ENCODE assay signal across 1 cellular context in the genomic region with DNA sequence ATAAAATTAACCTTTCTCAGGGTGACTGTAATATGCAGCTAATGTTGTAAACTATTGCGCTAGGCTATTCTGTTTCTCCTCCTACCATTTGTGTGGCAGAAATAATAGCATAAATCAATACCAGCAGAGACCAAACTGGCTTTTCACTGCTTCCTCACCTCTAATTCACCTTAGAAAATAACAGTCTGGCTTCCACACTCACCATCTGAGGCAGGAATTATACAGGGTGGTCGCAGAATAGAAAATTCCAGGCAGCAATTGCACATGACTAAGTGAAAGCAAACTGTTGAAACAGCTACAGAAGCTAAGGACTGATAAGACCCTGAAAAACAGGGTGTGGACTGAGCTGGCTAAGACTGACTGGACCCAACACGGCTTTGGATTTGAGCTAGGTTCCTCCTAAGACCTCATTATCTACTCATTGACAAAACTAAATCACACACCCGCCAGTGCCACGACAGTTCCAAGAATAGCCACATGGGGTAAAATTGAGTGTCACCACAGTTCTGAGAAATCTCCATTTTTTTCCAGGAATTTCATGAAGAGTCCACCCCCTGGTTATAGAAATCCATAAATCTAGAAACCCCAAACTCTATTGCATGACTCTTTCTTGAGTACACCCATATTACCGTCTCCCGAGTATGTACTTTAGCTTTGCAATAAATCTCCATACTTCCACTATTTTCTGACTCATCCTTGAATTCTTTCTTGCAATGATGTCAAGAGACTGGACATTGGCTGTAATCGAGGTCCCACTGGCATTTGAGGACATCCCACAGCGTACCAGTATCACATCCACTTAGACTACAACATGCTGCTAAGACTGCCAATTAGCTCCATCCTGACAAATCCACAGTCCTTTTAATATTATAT.
TF ChIP-seq lines count a peak whose summit lies in the region.

No MANE protein-coding gene starts in this region.

TF ChIP-seq in K562, 482 proteins besides CTCF, POLR2A, EP300 and RAD21 (continued from another document and continues in another):
- TF ChIP-seq, protein P1, sequence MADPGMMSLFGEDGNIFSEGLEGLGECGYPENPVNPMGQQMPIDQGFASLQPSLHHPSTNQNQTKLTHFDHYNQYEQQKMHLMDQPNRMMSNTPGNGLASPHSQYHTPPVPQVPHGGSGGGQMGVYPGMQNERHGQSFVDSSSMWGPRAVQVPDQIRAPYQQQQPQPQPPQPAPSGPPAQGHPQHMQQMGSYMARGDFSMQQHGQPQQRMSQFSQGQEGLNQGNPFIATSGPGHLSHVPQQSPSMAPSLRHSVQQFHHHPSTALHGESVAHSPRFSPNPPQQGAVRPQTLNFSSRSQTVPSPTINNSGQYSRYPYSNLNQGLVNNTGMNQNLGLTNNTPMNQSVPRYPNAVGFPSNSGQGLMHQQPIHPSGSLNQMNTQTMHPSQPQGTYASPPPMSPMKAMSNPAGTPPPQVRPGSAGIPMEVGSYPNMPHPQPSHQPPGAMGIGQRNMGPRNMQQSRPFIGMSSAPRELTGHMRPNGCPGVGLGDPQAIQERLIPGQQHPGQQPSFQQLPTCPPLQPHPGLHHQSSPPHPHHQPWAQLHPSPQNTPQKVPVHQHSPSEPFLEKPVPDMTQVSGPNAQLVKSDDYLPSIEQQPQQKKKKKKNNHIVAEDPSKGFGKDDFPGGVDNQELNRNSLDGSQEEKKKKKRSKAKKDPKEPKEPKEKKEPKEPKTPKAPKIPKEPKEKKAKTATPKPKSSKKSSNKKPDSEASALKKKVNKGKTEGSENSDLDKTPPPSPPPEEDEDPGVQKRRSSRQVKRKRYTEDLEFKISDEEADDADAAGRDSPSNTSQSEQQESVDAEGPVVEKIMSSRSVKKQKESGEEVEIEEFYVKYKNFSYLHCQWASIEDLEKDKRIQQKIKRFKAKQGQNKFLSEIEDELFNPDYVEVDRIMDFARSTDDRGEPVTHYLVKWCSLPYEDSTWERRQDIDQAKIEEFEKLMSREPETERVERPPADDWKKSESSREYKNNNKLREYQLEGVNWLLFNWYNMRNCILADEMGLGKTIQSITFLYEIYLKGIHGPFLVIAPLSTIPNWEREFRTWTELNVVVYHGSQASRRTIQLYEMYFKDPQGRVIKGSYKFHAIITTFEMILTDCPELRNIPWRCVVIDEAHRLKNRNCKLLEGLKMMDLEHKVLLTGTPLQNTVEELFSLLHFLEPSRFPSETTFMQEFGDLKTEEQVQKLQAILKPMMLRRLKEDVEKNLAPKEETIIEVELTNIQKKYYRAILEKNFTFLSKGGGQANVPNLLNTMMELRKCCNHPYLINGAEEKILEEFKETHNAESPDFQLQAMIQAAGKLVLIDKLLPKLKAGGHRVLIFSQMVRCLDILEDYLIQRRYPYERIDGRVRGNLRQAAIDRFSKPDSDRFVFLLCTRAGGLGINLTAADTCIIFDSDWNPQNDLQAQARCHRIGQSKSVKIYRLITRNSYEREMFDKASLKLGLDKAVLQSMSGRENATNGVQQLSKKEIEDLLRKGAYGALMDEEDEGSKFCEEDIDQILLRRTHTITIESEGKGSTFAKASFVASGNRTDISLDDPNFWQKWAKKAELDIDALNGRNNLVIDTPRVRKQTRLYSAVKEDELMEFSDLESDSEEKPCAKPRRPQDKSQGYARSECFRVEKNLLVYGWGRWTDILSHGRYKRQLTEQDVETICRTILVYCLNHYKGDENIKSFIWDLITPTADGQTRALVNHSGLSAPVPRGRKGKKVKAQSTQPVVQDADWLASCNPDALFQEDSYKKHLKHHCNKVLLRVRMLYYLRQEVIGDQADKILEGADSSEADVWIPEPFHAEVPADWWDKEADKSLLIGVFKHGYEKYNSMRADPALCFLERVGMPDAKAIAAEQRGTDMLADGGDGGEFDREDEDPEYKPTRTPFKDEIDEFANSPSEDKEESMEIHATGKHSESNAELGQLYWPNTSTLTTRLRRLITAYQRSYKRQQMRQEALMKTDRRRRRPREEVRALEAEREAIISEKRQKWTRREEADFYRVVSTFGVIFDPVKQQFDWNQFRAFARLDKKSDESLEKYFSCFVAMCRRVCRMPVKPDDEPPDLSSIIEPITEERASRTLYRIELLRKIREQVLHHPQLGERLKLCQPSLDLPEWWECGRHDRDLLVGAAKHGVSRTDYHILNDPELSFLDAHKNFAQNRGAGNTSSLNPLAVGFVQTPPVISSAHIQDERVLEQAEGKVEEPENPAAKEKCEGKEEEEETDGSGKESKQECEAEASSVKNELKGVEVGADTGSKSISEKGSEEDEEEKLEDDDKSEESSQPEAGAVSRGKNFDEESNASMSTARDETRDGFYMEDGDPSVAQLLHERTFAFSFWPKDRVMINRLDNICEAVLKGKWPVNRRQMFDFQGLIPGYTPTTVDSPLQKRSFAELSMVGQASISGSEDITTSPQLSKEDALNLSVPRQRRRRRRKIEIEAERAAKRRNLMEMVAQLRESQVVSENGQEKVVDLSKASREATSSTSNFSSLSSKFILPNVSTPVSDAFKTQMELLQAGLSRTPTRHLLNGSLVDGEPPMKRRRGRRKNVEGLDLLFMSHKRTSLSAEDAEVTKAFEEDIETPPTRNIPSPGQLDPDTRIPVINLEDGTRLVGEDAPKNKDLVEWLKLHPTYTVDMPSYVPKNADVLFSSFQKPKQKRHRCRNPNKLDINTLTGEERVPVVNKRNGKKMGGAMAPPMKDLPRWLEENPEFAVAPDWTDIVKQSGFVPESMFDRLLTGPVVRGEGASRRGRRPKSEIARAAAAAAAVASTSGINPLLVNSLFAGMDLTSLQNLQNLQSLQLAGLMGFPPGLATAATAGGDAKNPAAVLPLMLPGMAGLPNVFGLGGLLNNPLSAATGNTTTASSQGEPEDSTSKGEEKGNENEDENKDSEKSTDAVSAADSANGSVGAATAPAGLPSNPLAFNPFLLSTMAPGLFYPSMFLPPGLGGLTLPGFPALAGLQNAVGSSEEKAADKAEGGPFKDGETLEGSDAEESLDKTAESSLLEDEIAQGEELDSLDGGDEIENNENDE (IDR thresholded peaks at IDR 0.05; ENCODE audit: low read depth, low read length) = no peak
- TF ChIP-seq HCFC1 (IDR thresholded peaks at IDR 0.05; ENCODE audit: low read depth, low read length) (no peak), RBM15 (IDR thresholded peaks at IDR 0.05; ENCODE audit: insufficient read depth, low read length) (no peak), CBFB (CRISPR knock-in tag; IDR thresholded peaks at IDR 0.05) (no peak), ZNF217 (CRISPR knock-in tag; IDR thresholded peaks at IDR 0.05) (no peak), ZBTB8A (IDR thresholded peaks at IDR 0.05; ENCODE audit: partially characterized antibody) (no peak), FOXP1 (CRISPR knock-in tag; IDR thresholded peaks at IDR 0.05) (no peak), NCOA6 (IDR thresholded peaks at IDR 0.05) (peak; percentile 89), NONO (IDR thresholded peaks at IDR 0.05; ENCODE audit: low read depth in 2 of 2, low read length in 1 of 2) (0 out of 4 replicates have a peak, but pooled peaks have one; percentile 31 to 72), CHD2 (IDR thresholded peaks at IDR 0.05; ENCODE audit: low read depth, low read length) (no peak), RAD51 (IDR thresholded peaks at IDR 0.05; ENCODE audit: borderline replicate concordance, low read depth) (peak; percentile 52; the same call in 1 of the 2 replicates), FUS (optimal IDR thresholded peaks at IDR 0.05; ENCODE audit: low read depth, low read length) (no peak), ZNF561 (CRISPR knock-in tag; conservative IDR thresholded peaks at IDR 0.05) (no peak), TRIM28 (IDR thresholded peaks at IDR 0.05) (peak; percentile 58; the same call in 1 of the 2 replicates), ARID3A (IDR thresholded peaks at IDR 0.05; ENCODE audit: borderline replicate concordance, low read depth, low read length) (0 out of 2 replicates have a peak, but pooled peaks have one; percentile 35), GABPA (tag; conservative IDR thresholded peaks at IDR 0.05; ENCODE audit: low read depth) (no peak), RNF2 (IDR thresholded peaks at IDR 0.05) (peak; percentile 93), EHMT2 (IDR thresholded peaks at IDR 0.05) (peak; percentile 78; the same call in 1 of the 2 replicates), THAP7 (CRISPR knock-in tag; IDR thresholded peaks at IDR 0.05) (peak; percentile 54; the same call in 1 of the 2 replicates), EP400 (IDR thresholded peaks at IDR 0.05) (peak; percentile 85), ZNF699 (CRISPR knock-in tag; IDR thresholded peaks at IDR 0.05; ENCODE audit: insufficient replicate concordance) (no peak), THRA (IDR thresholded peaks at IDR 0.05) (no peak), HDAC3 (IDR thresholded peaks at IDR 0.05; ENCODE audit: borderline replicate concordance, partially characterized antibody) (peak; percentile 99), ZNF766 (CRISPR knock-in tag; conservative IDR thresholded peaks at IDR 0.05) (no peak), DMBX1 (CRISPR knock-in tag; IDR thresholded peaks at IDR 0.05; ENCODE audit: borderline replicate concordance) (no peak; the same call in 1 of the 2 replicates), RBBP5 (IDR thresholded peaks at IDR 0.05; ENCODE audit: borderline replicate concordance, insufficient read depth, low read length, poor library complexity, severe bottlenecking) (peak; percentile 58), PCBP1 (IDR thresholded peaks at IDR 0.05; ENCODE audit: low read depth, low read length, poor library complexity, severe bottlenecking) (no peak), CEBPG (CRISPR knock-in tag; IDR thresholded peaks at IDR 0.05) (peak; percentile 81), CEBPG (tag; conservative IDR thresholded peaks at IDR 0.05 in 1 of 2, IDR thresholded peaks at IDR 0.05 in 1 of 2) (peak; percentile 36 to 91; a peak in 3 of 4 replicates), CTBP1 (IDR thresholded peaks at IDR 0.05; ENCODE audit: borderline replicate concordance) (peak; percentile 70; the same call in 1 of the 2 replicates), ZNF212 (CRISPR knock-in tag; IDR thresholded peaks at IDR 0.05) (0 out of 2 replicates have a peak, but pooled peaks have one; percentile 67), KAT8 (IDR thresholded peaks at IDR 0.05; ENCODE audit: low read depth) (no peak), HOXB6 (CRISPR knock-in tag; IDR thresholded peaks at IDR 0.05; ENCODE audit: borderline replicate concordance) (no peak), BHLHE40 (IDR thresholded peaks at IDR 0.05; ENCODE audit: low read length) (peak; percentile 94), MBD2 (IDR thresholded peaks at IDR 0.05; ENCODE audit: borderline replicate concordance, low read depth) (peak; percentile 72), SMARCA4 (IDR thresholded peaks at IDR 0.05) (peak; percentile 97), MCM2 (IDR thresholded peaks at IDR 0.05; ENCODE audit: low read depth) (no peak), SREBF1 (IDR thresholded peaks at IDR 0.05; ENCODE audit: borderline replicate concordance, low read depth, low read length) (no peak)
- TF ChIP-seq, protein P2, sequence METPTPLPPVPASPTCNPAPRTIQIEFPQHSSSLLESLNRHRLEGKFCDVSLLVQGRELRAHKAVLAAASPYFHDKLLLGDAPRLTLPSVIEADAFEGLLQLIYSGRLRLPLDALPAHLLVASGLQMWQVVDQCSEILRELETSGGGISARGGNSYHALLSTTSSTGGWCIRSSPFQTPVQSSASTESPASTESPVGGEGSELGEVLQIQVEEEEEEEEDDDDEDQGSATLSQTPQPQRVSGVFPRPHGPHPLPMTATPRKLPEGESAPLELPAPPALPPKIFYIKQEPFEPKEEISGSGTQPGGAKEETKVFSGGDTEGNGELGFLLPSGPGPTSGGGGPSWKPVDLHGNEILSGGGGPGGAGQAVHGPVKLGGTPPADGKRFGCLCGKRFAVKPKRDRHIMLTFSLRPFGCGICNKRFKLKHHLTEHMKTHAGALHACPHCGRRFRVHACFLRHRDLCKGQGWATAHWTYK (CRISPR knock-in tag; IDR thresholded peaks at IDR 0.05) = no peak
- TF ChIP-seq, protein P3, sequence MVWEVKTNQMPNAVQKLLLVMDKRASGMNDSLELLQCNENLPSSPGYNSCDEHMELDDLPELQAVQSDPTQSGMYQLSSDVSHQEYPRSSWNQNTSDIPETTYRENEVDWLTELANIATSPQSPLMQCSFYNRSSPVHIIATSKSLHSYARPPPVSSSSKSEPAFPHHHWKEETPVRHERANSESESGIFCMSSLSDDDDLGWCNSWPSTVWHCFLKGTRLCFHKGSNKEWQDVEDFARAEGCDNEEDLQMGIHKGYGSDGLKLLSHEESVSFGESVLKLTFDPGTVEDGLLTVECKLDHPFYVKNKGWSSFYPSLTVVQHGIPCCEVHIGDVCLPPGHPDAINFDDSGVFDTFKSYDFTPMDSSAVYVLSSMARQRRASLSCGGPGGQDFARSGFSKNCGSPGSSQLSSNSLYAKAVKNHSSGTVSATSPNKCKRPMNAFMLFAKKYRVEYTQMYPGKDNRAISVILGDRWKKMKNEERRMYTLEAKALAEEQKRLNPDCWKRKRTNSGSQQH (CRISPR knock-in tag; IDR thresholded peaks at IDR 0.05) = no peak
